Comparison of ENCODE assay signal across 15 cellular contexts in genomic region chr4:6534618-6535328, GRCh38. TPM values are rescaled to one million over a fixed set of nuclear protein-coding genes. Genes with fewer than 3 reads are reported as not detected.
A peak's percentile ranks its signal among the peaks of the same experiment; 100 is the strongest.
DNase-seq lines count a peak whose midpoint lies in the region; ATAC-seq and TF ChIP-seq lines count a peak whose summit lies in the region.
"Had no signal": no experiment of that assay in that cellular context is flagged by ENCODE, and none has a peak within 500 bp of the region (broad histone marks: within the 10 kb centered on the region; RNA-seq: fewer than 3 reads in every experiment).

No MANE protein-coding gene starts in this region.

- H2AK9ac ChIP-seq in IMR-90 (replicated peaks; ENCODE audit: low read depth, low read length, poor library complexity) = no peak overlapping the region

- H3K23ac ChIP-seq in IMR-90 (ENCODE audit: low read depth, low read length) (no peak overlapping the region), neuronal stem cell (ENCODE audit: low read depth, low read length, poor library complexity) (no peak overlapping the region)

- no peak overlapping the region for H4K91ac ChIP-seq in IMR-90 (ENCODE audit: insufficient read depth, low read depth, low read length)
- H4K91ac ChIP-seq in neuronal stem cell (ENCODE audit: low read depth, low read length, poor library complexity) = no peak overlapping the region

- H3K14ac ChIP-seq in IMR-90 (replicated peaks; ENCODE audit: low read depth, low read length) (no peak overlapping the region), neuronal stem cell (ENCODE audit: low read length) (no peak overlapping the region)

- no peaks in the 10 kb centered on the region for H3K4me1 Mint-ChIP-seq in chondrocyte (ENCODE audit: low read depth)
- no peaks in the 10 kb centered on the region for H3K4me1 Mint-ChIP-seq in stimulated activated memory B cell treated with anti-CD40 and anti-IgM and Interleukin-4, amounts not matched to agents 10 μg/mL and 1 μg/mL and 100 μg/mL, for 72 hours
- H3K4me1 Mint-ChIP-seq: CD4-positive, alpha-beta memory T cell had no signal

- intact Hi-C loops in IMR-90 (cut with micrococcal nuclease) = no loop called here
- intact Hi-C loops in sigmoid colon (cut with DNase I) = no loop called here

- no peak overlapping the region for H2AFZ ChIP-seq in IMR-90 (replicated peaks; ENCODE audit: low read length, poor library complexity)
- H2AFZ ChIP-seq in neuronal stem cell (ENCODE audit: low read length) = no peak overlapping the region
- H2AFZ ChIP-seq: GM23248 had no signal

- no peaks in the 10 kb centered on the region for H3K9me3 ChIP-seq in IMR-90 (ENCODE audit: control insufficient read depth, insufficient read depth, low read length)
- H3K9me3 ChIP-seq in neuronal stem cell (replicated peaks in 1 of 2; ENCODE audit: control insufficient read depth in 2 of 2, insufficient read depth in 1 of 2, low read depth in 1 of 2, low read length in 2 of 2) = peaks cover 0 to 5% of the 10 kb centered on the region in 2 donors
- H3K9me3 ChIP-seq in sigmoid colon = no peaks in the 10 kb centered on the region
- H3K9me3 ChIP-seq: HAP-1 had no signal

- H2BK12ac ChIP-seq in neuronal stem cell (ENCODE audit: low read length) = no peak overlapping the region

- no peak overlapping the region for H3K27ac Mint-ChIP-seq in chondrocyte (ENCODE audit: unreplicated experiment)
- no peak overlapping the region for H3K27ac Mint-ChIP-seq in stimulated activated memory B cell treated with anti-CD40 and anti-IgM and Interleukin-4, amounts not matched to agents 10 μg/mL and 1 μg/mL and 100 μg/mL, for 72 hours
- H3K27ac Mint-ChIP-seq: CD4-positive, alpha-beta memory T cell; HFFc6 had no signal

- no peak overlapping the region for H3K4me3 ChIP-seq in IMR-90 (ENCODE audit: insufficient read depth, low read depth, low read length)
- H3K4me3 ChIP-seq in neuronal stem cell (ENCODE audit: low read length in 2 of 2) = no peak overlapping the region
- no peak overlapping the region for H3K4me3 ChIP-seq in sigmoid colon
- H3K4me3 ChIP-seq: GM23248, HAP-1 had no signal

- H2BK20ac ChIP-seq in IMR-90 (ENCODE audit: low read depth, low read length) = no peak overlapping the region

- H2BK15ac ChIP-seq in IMR-90 (ENCODE audit: low read depth, low read length) (no peak overlapping the region), neuronal stem cell (ENCODE audit: low read length) (no peak overlapping the region)

- TF ChIP-seq POLR2A in IMR-90 (IDR thresholded peaks at IDR 0.05; ENCODE audit: low read depth, low read length) (no peak), sigmoid colon (IDR thresholded peaks at IDR 0.05) (no peak), GM18505 (IDR thresholded peaks at IDR 0.05; ENCODE audit: borderline replicate concordance, extremely low read depth, insufficient read depth, insufficient read length) (no peak)

- H3K79me1 ChIP-seq in IMR-90 (ENCODE audit: low read depth in 1 of 2, low read length in 2 of 2) = no peaks in the 10 kb centered on the region
- no peaks in the 10 kb centered on the region for H3K79me1 ChIP-seq in neuronal stem cell (ENCODE audit: low read depth, low read length)

- DNase-seq in IMR-90 (no peak), chondrocyte (ENCODE audit: low spot score) (peak; percentile 85), neuronal stem cell (ENCODE audit: low spot score) (no peak), sigmoid colon (no peak)
- no peak for DNase-seq in activated CD4-positive, CD25-positive, alpha-beta regulatory T cell treated with anti-CD3 and anti-CD28 coated beads, Interleukin-2, amount 50 U/mL, for 72 hours
- DNase-seq: C1 segment of cervical spinal cord; Caco-2; CD4-positive, alpha-beta memory T cell; DMS153; DND-41; GM23248; HFFc6 had no signal

- H3K27ac ChIP-seq in IMR-90 (ENCODE audit: insufficient read depth, low read length) = no peak overlapping the region
- H3K27ac ChIP-seq in neuronal stem cell (replicated peaks; ENCODE audit: low read length) = no peak overlapping the region
- no peak overlapping the region for H3K27ac ChIP-seq in sigmoid colon
- H3K27ac ChIP-seq: GM23248 had no signal

- H3K9ac ChIP-seq in IMR-90 (ENCODE audit: low read depth, low read length) (no peak overlapping the region), neuronal stem cell (ENCODE audit: low read depth, low read length, poor library complexity) (no peak overlapping the region)
- H3K9ac ChIP-seq: GM23248 had no signal

- H4K8ac ChIP-seq in IMR-90 (ENCODE audit: low read depth in 2 of 2, low read length in 2 of 2) (no peak overlapping the region), neuronal stem cell (ENCODE audit: low read depth, low read length) (no peak overlapping the region)

- no peak overlapping the region for H4K5ac ChIP-seq in IMR-90 (ENCODE audit: low read depth, low read length)

- H4K20me1 ChIP-seq in IMR-90 (ENCODE audit: insufficient read depth, low read length) = no peaks in the 10 kb centered on the region

- no TSS peak for BruUV-seq in IMR-90 (replicated peaks; lab: Mats Ljungman, UMichigan)

- peaks cover 26% of the 10 kb centered on the region for H3K27me3 Mint-ChIP-seq in chondrocyte (ENCODE audit: low read depth)
- H3K27me3 Mint-ChIP-seq in stimulated activated memory B cell treated with anti-CD40 and anti-IgM and Interleukin-4, amounts not matched to agents 10 μg/mL and 1 μg/mL and 100 μg/mL, for 72 hours = peaks cover 13% of the 10 kb centered on the region

- no peak overlapping the region for H2AK5ac ChIP-seq in IMR-90 (ENCODE audit: low read depth, low read length)
- H2AK5ac ChIP-seq in neuronal stem cell (ENCODE audit: low read depth, low read length) = no peak overlapping the region

- no peak for TF ChIP-seq CTCF in IMR-90 (conservative IDR thresholded peaks at IDR 0.05; ENCODE audit: low read depth, low read length)
- TF ChIP-seq CTCF in chondrocyte (IDR thresholded peaks at IDR 0.05) = no peak
- no peak for TF ChIP-seq CTCF in sigmoid colon (IDR thresholded peaks at IDR 0.05)

- H3K36me3 Mint-ChIP-seq in chondrocyte (ENCODE audit: low read depth) = no peaks in the 10 kb centered on the region
- no peaks in the 10 kb centered on the region for H3K36me3 Mint-ChIP-seq in stimulated activated memory B cell treated with anti-CD40 and anti-IgM and Interleukin-4, amounts not matched to agents 10 μg/mL and 1 μg/mL and 100 μg/mL, for 72 hours
- H3K36me3 Mint-ChIP-seq: CD4-positive, alpha-beta memory T cell had no signal

- H2BK5ac ChIP-seq in IMR-90 (ENCODE audit: low read depth, low read length, poor library complexity, severe bottlenecking) (peak overlapping the region; percentile 87), neuronal stem cell (ENCODE audit: low read length) (no peak overlapping the region)

- CTCF ChIA-PET in IMR-90 (lab: Yijun Ruan, JAX) = no interaction called here

- TF ChIP-seq EP300 in sigmoid colon (IDR thresholded peaks at IDR 0.05) = no peak

- no peaks in the 10 kb centered on the region for H3K9me3 Mint-ChIP-seq in chondrocyte (ENCODE audit: low read depth)
- peaks cover 4% of the 10 kb centered on the region for H3K9me3 Mint-ChIP-seq in stimulated activated memory B cell treated with anti-CD40 and anti-IgM and Interleukin-4, amounts not matched to agents 10 μg/mL and 1 μg/mL and 100 μg/mL, for 72 hours
- H3K9me3 Mint-ChIP-seq: HFFc6 had no signal

- H3K18ac ChIP-seq in IMR-90 (ENCODE audit: low read depth, low read length) (no peak overlapping the region), neuronal stem cell (ENCODE audit: low read length) (peak overlapping the region; percentile 30)

- H2BK120ac ChIP-seq in IMR-90 (ENCODE audit: low read depth, low read length) (no peak overlapping the region), neuronal stem cell (ENCODE audit: low read depth, low read length) (no peak overlapping the region)

- H3K4ac ChIP-seq in IMR-90 (ENCODE audit: low read depth, low read length) = no peak overlapping the region
- no peak overlapping the region for H3K4ac ChIP-seq in neuronal stem cell (ENCODE audit: low read length)

- H3K4me3 Mint-ChIP-seq in chondrocyte (ENCODE audit: unreplicated experiment) = no peak overlapping the region
- no peak overlapping the region for H3K4me3 Mint-ChIP-seq in stimulated activated memory B cell treated with anti-CD40 and anti-IgM and Interleukin-4, amounts not matched to agents 10 μg/mL and 1 μg/mL and 100 μg/mL, for 72 hours
- H3K4me3 Mint-ChIP-seq: CD4-positive, alpha-beta memory T cell; HFFc6 had no signal

- WGBS in IMR-90 (ENCODE audit: extremely low coverage in 2 of 2, insufficient read length in 1 of 2), 2 experiments = 88% methylated on average over 23 of the region's 38 CpGs; no CpG with 5 or more reads in 1 of the 2 experiments
- no CpG with 5 or more reads among the region's 38 CpGs for WGBS in neuronal stem cell (ENCODE audit: extremely low coverage in 2 of 2, insufficient read length in 2 of 2, insufficient replicate concordance in 1 of 2), 2 donors
- 89 to 92% methylated on average over 38 of the region's 38 CpGs for WGBS in sigmoid colon, 2 donors

- H3K27me3 ChIP-seq in IMR-90 (ENCODE audit: control insufficient read depth, insufficient read depth, low read length) (no peaks in the 10 kb centered on the region; the same call in 1 of the 2 replicates), neuronal stem cell (ENCODE audit: control insufficient read depth in 3 of 3, insufficient read depth in 3 of 3, low read depth in 1 of 3, low read length in 3 of 3) (peaks cover 0 to 19% (median 0%) of the 10 kb centered on the region in 3 experiments), sigmoid colon (peaks cover 0 to 28% (median 0%) of the 10 kb centered on the region in 3 donors)

- H3K4me1 ChIP-seq in IMR-90 (ENCODE audit: control insufficient read depth, insufficient read depth, low read length) (no peaks in the 10 kb centered on the region), neuronal stem cell (ENCODE audit: control insufficient read depth in 2 of 2, insufficient read depth in 1 of 2, low read depth in 1 of 2, low read length in 2 of 2) (peaks cover 0 to 1% of the 10 kb centered on the region in 2 donors), sigmoid colon (no peaks in the 10 kb centered on the region)
- H3K4me1 ChIP-seq: Caco-2, HAP-1 had no signal

- no peaks in the 10 kb centered on the region for H3K36me3 ChIP-seq in IMR-90 (ENCODE audit: control insufficient read depth, insufficient read depth, low read length)
- peaks cover 0 to 2% of the 10 kb centered on the region in 2 donors for H3K36me3 ChIP-seq in neuronal stem cell (replicated peaks in 1 of 2; ENCODE audit: control insufficient read depth in 2 of 2, insufficient read depth in 2 of 2, low read length in 2 of 2)
- H3K36me3 ChIP-seq in sigmoid colon = no peaks in the 10 kb centered on the region
- H3K36me3 ChIP-seq: HAP-1 had no signal

- dilution Hi-C loops in IMR-90 (cut with HindIII; ENCODE audit: low sequenced_read_pairs, unreplicated experiment) = no loop called here

- ATAC-seq in IMR-90 (ENCODE audit: low read depth) (no peak), GM18505 (IDR thresholded peaks at IDR 0.05; ENCODE audit: unreplicated experiment) (no peak)
- peak; percentile 44 for ATAC-seq in stimulated activated memory B cell treated with anti-CD40 and anti-IgM and Interleukin-4, amounts not matched to agents 10 μg/mL and 1 μg/mL and 100 μg/mL, for 72 hours

- H3K56ac ChIP-seq in IMR-90 (ENCODE audit: extremely low read depth, insufficient read depth, low read length) = no peak overlapping the region

- H3K9me1 ChIP-seq in IMR-90 (ENCODE audit: insufficient read depth, low read length) = no peaks in the 10 kb centered on the region

- in situ Hi-C loops in IMR-90 (cut with MboI; ENCODE audit: low sequenced_read_pairs) = no loop called here

- no peak overlapping the region for H3K4me2 ChIP-seq in IMR-90 (ENCODE audit: low read depth, low read length)
- H3K4me2 ChIP-seq in neuronal stem cell (ENCODE audit: insufficient read depth, low read length, poor library complexity, severe bottlenecking) = no peak overlapping the region

- POLR2A ChIA-PET in IMR-90 (lab: Charles Lee; ENCODE audit: unreplicated experiment) = no interaction called here

- no peak for TF ChIP-seq RAD21 in IMR-90 (IDR thresholded peaks at IDR 0.05; ENCODE audit: low read length)

RNA-seq across cellular contexts. Expression of gene MAN2B2, which starts 40.2 kb away (rescaled TPM):
- 11.9 and 13.4 TPM in 2 replicates for total RNA-seq in IMR-90 (2012; rRNA removed)
- 33.8 and 34.1 TPM in 2 replicates for polyA plus RNA-seq in IMR-90 (2012; rRNA removed)
- 28.6 and 52.3 TPM in 2 replicates for polyA plus RNA-seq in IMR-90 (2012; cell fraction: cytosol; rRNA removed)
- polyA plus RNA-seq in IMR-90 (2012; cell fraction: nucleus; rRNA removed; ENCODE audit: low replicate concordance) = 24.9 and 43.8 TPM in 2 replicates
- 36.7 to 46.4 TPM (median 44.1 TPM) in 3 replicates for total RNA-seq in chondrocyte
- polyA plus RNA-seq in neuronal stem cell (2013, experiment 1 of 2) = 3.9 TPM
- polyA plus RNA-seq in neuronal stem cell (2013, experiment 2 of 2) = 4.0 TPM
- total RNA-seq in sigmoid colon = 10 to 100 TPM; 12.7 to 24.3 (median 20.2) TPM
- polyA plus RNA-seq in sigmoid colon = 10 to 100 TPM in 1 of 3 donors, 1 to 10 TPM in 2; 3.0 to 18.7 (median 3.0) TPM
